ENCODE assay signal across 21 cellular contexts in genomic region chr3:12352253-12352652, GRCh38.
DNase-seq lines count a peak whose midpoint lies in the region; ATAC-seq and TF ChIP-seq lines count a peak whose summit lies in the region.
"Had no signal": no experiment of that assay in that cellular context is flagged by ENCODE, and none has a peak within 500 bp of the region (broad histone marks: within the 10 kb centered on the region; RNA-seq: fewer than 3 reads in every experiment).

No MANE protein-coding gene starts in this region.

- H3K36me3 Mint-ChIP-seq in HFFc6 (ENCODE audit: low read depth) (no peaks in the 10 kb centered on the region), chondrocyte (ENCODE audit: low read depth) (no peaks in the 10 kb centered on the region)
- H3K36me3 Mint-ChIP-seq: activated naive CD4-positive, alpha-beta T cell treated with anti-CD3 and anti-CD28 coated beads, Interleukin-2, amount 10 ng/mL, durations not matched to agents 7 days and 5 days; mesothelial cell of epicardium; natural killer cell treated with Interleukin-12 subunit alpha and Interleukin-12 subunit beta and Interleukin-15 and Interleukin-18, amount 100 ng/mL, for 72 hours; WTC11 had no signal

- H4K20me1 ChIP-seq in OCI-LY3 (ENCODE audit: insufficient read depth, low read length), result no peaks in the 10 kb centered on the region
- H4K20me1 ChIP-seq in mammary epithelial cell (ENCODE audit: insufficient read depth, low read length), result no peaks in the 10 kb centered on the region

- H3K4me1 Mint-ChIP-seq in HFFc6 (ENCODE audit: low read depth), result peaks cover 4% of the 10 kb centered on the region; the same call in 1 of the 2 replicates
- H3K4me1 Mint-ChIP-seq in chondrocyte (ENCODE audit: low read depth), result no peaks in the 10 kb centered on the region
- H3K4me1 Mint-ChIP-seq: activated CD4-positive, alpha-beta memory T cell treated with anti-CD3 and anti-CD28 coated beads, Interleukin-2, amount 10 ng/mL, durations not matched to agents 7 days and 5 days; activated naive CD4-positive, alpha-beta T cell treated with anti-CD3 and anti-CD28 coated beads, Interleukin-2, amount 10 ng/mL, durations not matched to agents 7 days and 5 days had no signal

- H3K27ac Mint-ChIP-seq in HFFc6, result no peak overlapping the region
- no peak overlapping the region for H3K27ac Mint-ChIP-seq in chondrocyte (ENCODE audit: unreplicated experiment)
- H3K27ac Mint-ChIP-seq: activated CD4-positive, alpha-beta memory T cell treated with anti-CD3 and anti-CD28 coated beads, Interleukin-2, amount 10 ng/mL, durations not matched to agents 7 days and 5 days; activated naive CD4-positive, alpha-beta T cell treated with anti-CD3 and anti-CD28 coated beads, Interleukin-2, amount 10 ng/mL, durations not matched to agents 7 days and 5 days; mesothelial cell of epicardium; natural killer cell treated with Interleukin-12 subunit alpha and Interleukin-12 subunit beta and Interleukin-15 and Interleukin-18, amount 100 ng/mL, for 72 hours; progenitor cell of endocrine pancreas; WTC11 had no signal

- H3K79me2 ChIP-seq in OCI-LY3 (ENCODE audit: low read length) (no peaks in the 10 kb centered on the region), mammary epithelial cell (ENCODE audit: insufficient read depth, low read length) (no peaks in the 10 kb centered on the region)

- dilution Hi-C loops in mammary epithelial cell (cut with HindIII; ENCODE audit: low sequenced_read_pairs), result loop anchor here (5.0 kb wide), 1 partner anchor 50 kb away; no protein-coding TSS in a partner anchor

- H3K4me2 ChIP-seq in OCI-LY3 (ENCODE audit: low read length), result no peak overlapping the region
- no peak overlapping the region for H3K4me2 ChIP-seq in mammary epithelial cell (ENCODE audit: insufficient read depth, low read depth, low read length)

- no peak overlapping the region for H3K9ac ChIP-seq in OCI-LY3 (ENCODE audit: low read length)
- H3K9ac ChIP-seq in subcutaneous abdominal adipose tissue (ENCODE audit: low read length in 5 of 5), result peak overlapping the region; percentile 32 to 91 (median 59)
- no peak overlapping the region for H3K9ac ChIP-seq in mammary epithelial cell (ENCODE audit: insufficient read depth, low read length)

- intact Hi-C loops in mammary epithelial cell (cut with micrococcal nuclease), result loop anchor here (5.0 kb wide), 1 partner anchor 215 kb away; no protein-coding TSS in a partner anchor
- intact Hi-C loops in sciatic nerve (cut with DNase I), result no loop called here

- BruUV-seq in mammary epithelial cell (replicated peaks; lab: Mats Ljungman, UMichigan), result no TSS peak

- H3K4me3 ChIP-seq in OCI-LY3 (ENCODE audit: low read length), result no peak overlapping the region
- peak overlapping the region; percentile 57 to 81 (median 69) for H3K4me3 ChIP-seq in subcutaneous abdominal adipose tissue (ENCODE audit: low read depth in 1 of 5, low read length in 5 of 5)
- H3K4me3 ChIP-seq in mammary epithelial cell (replicated peaks in 1 of 3; ENCODE audit: insufficient read depth in 1 of 3, low read depth in 2 of 3, low read length in 3 of 3), result no peak overlapping the region
- H3K4me3 ChIP-seq: stomach had no signal

- no peak overlapping the region for H3K4me3 Mint-ChIP-seq in HFFc6
- no peak overlapping the region for H3K4me3 Mint-ChIP-seq in chondrocyte (ENCODE audit: unreplicated experiment)
- H3K4me3 Mint-ChIP-seq: activated CD4-positive, alpha-beta memory T cell treated with anti-CD3 and anti-CD28 coated beads, Interleukin-2, amount 10 ng/mL, durations not matched to agents 7 days and 5 days; activated naive CD4-positive, alpha-beta T cell treated with anti-CD3 and anti-CD28 coated beads, Interleukin-2, amount 10 ng/mL, durations not matched to agents 7 days and 5 days; activated T-cell treated with anti-CD3 and anti-CD28 coated beads, Interleukin-2, amount 50 U/mL, for 4 hours; mesothelial cell of epicardium; natural killer cell treated with Interleukin-12 subunit alpha and Interleukin-12 subunit beta and Interleukin-15 and Interleukin-18, amount 100 ng/mL, for 72 hours; WTC11 had no signal

- H3K9me3 Mint-ChIP-seq in HFFc6, result no peaks in the 10 kb centered on the region
- no peaks in the 10 kb centered on the region for H3K9me3 Mint-ChIP-seq in chondrocyte (ENCODE audit: low read depth)
- H3K9me3 Mint-ChIP-seq: activated CD4-positive, alpha-beta memory T cell treated with anti-CD3 and anti-CD28 coated beads, Interleukin-2, amount 10 ng/mL, durations not matched to agents 7 days and 5 days; activated naive CD4-positive, alpha-beta T cell treated with anti-CD3 and anti-CD28 coated beads, Interleukin-2, amount 10 ng/mL, durations not matched to agents 7 days and 5 days; activated T-cell treated with anti-CD3 and anti-CD28 coated beads, Interleukin-2, amount 50 U/mL, for 4 hours; mesothelial cell of epicardium; natural killer cell treated with Interleukin-12 subunit alpha and Interleukin-12 subunit beta and Interleukin-15 and Interleukin-18, amount 100 ng/mL, for 72 hours; WTC11 had no signal

- H2AFZ ChIP-seq in OCI-LY3 (ENCODE audit: low read depth, low read length), result no peak overlapping the region
- H2AFZ ChIP-seq in mammary epithelial cell (ENCODE audit: low read depth, low read length), result no peak overlapping the region

- in situ Hi-C loops in mammary epithelial cell (cut with MboI; ENCODE audit: low sequenced_read_pairs in 2 of 2), result no loop called here

- no peak for DNase-seq in HFFc6
- DNase-seq in chondrocyte (ENCODE audit: low spot score), result no peak
- DNase-seq in mammary epithelial cell, result no peak
- DNase-seq in sciatic nerve (ENCODE audit: low spot score), result no peak
- no peak for DNase-seq in NCI-H2227 treated with DMSO at 0.1 percent for 48 hours (lab: John Stamatoyannopoulos, UW)
- DNase-seq: activated CD4-positive, alpha-beta memory T cell treated with anti-CD3 and anti-CD28 coated beads, Interleukin-2, amount 10 ng/mL, durations not matched to agents 7 days and 5 days; activated naive CD4-positive, alpha-beta T cell treated with anti-CD3 and anti-CD28 coated beads, Interleukin-2, amount 10 ng/mL, durations not matched to agents 7 days and 5 days; activated T-cell treated with anti-CD3 and anti-CD28 coated beads, Interleukin-2, amount 50 U/mL, for 4 hours; H7; left colon; NCI-H146; small intestine; stimulated activated CD4-positive, alpha-beta T cell treated with anti-CD3 and anti-CD28 coated beads, Interleukin-4, amount 100 ng/mL, for 1 hour; stomach; upper lobe of left lung had no signal

- ATAC-seq in sciatic nerve, result no peak
- ATAC-seq: activated T-cell treated with anti-CD3 and anti-CD28 coated beads, Interleukin-2, amount 50 U/mL, for 4 hours; left colon; natural killer cell treated with Interleukin-12 subunit alpha and Interleukin-12 subunit beta and Interleukin-15 and Interleukin-18, amount 100 ng/mL, for 72 hours; WTC11 had no signal

- CTCF ChIA-PET in mammary epithelial cell (lab: Charles Lee; ENCODE audit: low non-redundant PET), result no interaction called here

- H3K27me3 Mint-ChIP-seq in HFFc6 (ENCODE audit: insufficient read depth) (no peaks in the 10 kb centered on the region; the same call in 1 of the 2 replicates), chondrocyte (ENCODE audit: low read depth) (peaks cover 12% of the 10 kb centered on the region)
- H3K27me3 Mint-ChIP-seq: progenitor cell of endocrine pancreas had no signal

- H3K27ac ChIP-seq in OCI-LY3 (ENCODE audit: low read length) (no peak overlapping the region), subcutaneous abdominal adipose tissue (ENCODE audit: low read depth, low read length) (peak overlapping the region; percentile 94), mammary epithelial cell (ENCODE audit: insufficient read depth, low read depth, low read length) (no peak overlapping the region)
- H3K27ac ChIP-seq: stomach had no signal

- peaks cover 35% of the 10 kb centered on the region for H3K27me3 ChIP-seq in OCI-LY3 (ENCODE audit: low read depth, low read length)
- H3K27me3 ChIP-seq in subcutaneous abdominal adipose tissue (ENCODE audit: control insufficient read depth in 5 of 5, insufficient read depth in 4 of 5, low read length in 5 of 5), result no peaks in the 10 kb centered on the region
- H3K27me3 ChIP-seq in mammary epithelial cell (ENCODE audit: insufficient read depth, low read length), result no peaks in the 10 kb centered on the region
- H3K27me3 ChIP-seq: stomach, upper lobe of left lung had no signal

- H3K9me3 ChIP-seq in OCI-LY3 (ENCODE audit: insufficient read depth, low read length) (no peaks in the 10 kb centered on the region), subcutaneous abdominal adipose tissue (ENCODE audit: control insufficient read depth in 5 of 5, low read length in 5 of 5) (no peaks in the 10 kb centered on the region), mammary epithelial cell (replicated peaks; ENCODE audit: insufficient read depth, low read length) (no peaks in the 10 kb centered on the region)
- H3K9me3 ChIP-seq: stomach, upper lobe of left lung had no signal

- H3K4me1 ChIP-seq in OCI-LY3 (ENCODE audit: low read length) (no peaks in the 10 kb centered on the region), subcutaneous abdominal adipose tissue (ENCODE audit: control insufficient read depth in 5 of 5, insufficient read depth in 5 of 5, low read length in 5 of 5) (peaks cover 14 to 89% (median 78%) of the 10 kb centered on the region in 5 donors), mammary epithelial cell (ENCODE audit: insufficient read depth, low read length) (no peaks in the 10 kb centered on the region)

- TF ChIP-seq CTCF in HFFc6 (IDR thresholded peaks at IDR 0.05), result peak; percentile 52
- peak; percentile 47 for TF ChIP-seq CTCF in OCI-LY3 (IDR thresholded peaks at IDR 0.05; ENCODE audit: low read depth, low read length)
- TF ChIP-seq CTCF in chondrocyte (IDR thresholded peaks at IDR 0.05), result peak; percentile 68
- TF ChIP-seq CTCF in mammary epithelial cell (conservative IDR thresholded peaks at IDR 0.05 in 1 of 2, IDR thresholded peaks at IDR 0.05 in 1 of 2; ENCODE audit: extremely low read depth in 1 of 2, insufficient read depth in 1 of 2, low read depth in 1 of 2, low read length in 2 of 2), result no peak

- 97% methylated on average over 2 of the region's 2 CpGs for WGBS in mammary epithelial cell (ENCODE audit: low coverage, missing lambda C conversion rate)

- H3K36me3 ChIP-seq in OCI-LY3 (replicated peaks; ENCODE audit: low read depth, low read length) (no peaks in the 10 kb centered on the region), subcutaneous abdominal adipose tissue (ENCODE audit: control insufficient read depth in 5 of 5, insufficient read depth in 5 of 5, low read length in 5 of 5) (peaks cover 0 to 4% (median 3%) of the 10 kb centered on the region in 5 donors), mammary epithelial cell (ENCODE audit: insufficient read depth, low read length) (no peaks in the 10 kb centered on the region)
- H3K36me3 ChIP-seq: stomach, upper lobe of left lung had no signal

Comparison
In these comparisons a context has a peak if more than half of its experiments do, and no peak if none do; other contexts are left out.
1. CTCF ChIP-seq: peak in HFFc6 (single experiment), OCI-LY3 (single experiment) and chondrocyte (single experiment); none in mammary epithelial cell (0 of 2).
2. H3K4me3 ChIP-seq: peak in subcutaneous abdominal adipose tissue (5 of 5); none in OCI-LY3 (single experiment) and mammary epithelial cell (0 of 3).
3. H3K9ac ChIP-seq: peak in subcutaneous abdominal adipose tissue (5 of 5); none in OCI-LY3 (single experiment) and mammary epithelial cell (single experiment).